Comparison of ENCODE assay signal across 16 cellular contexts in genomic region chr11:68454767-68455166, GRCh38. TPM values are rescaled to one million over a fixed set of nuclear protein-coding genes. Genes with fewer than 3 reads are reported as not detected.
DNase-seq lines count a peak whose midpoint lies in the region; ATAC-seq and TF ChIP-seq lines count a peak whose summit lies in the region.
"Had no signal": no experiment of that assay in that cellular context is flagged by ENCODE, and none has a peak within 500 bp of the region (broad histone marks: within the 10 kb centered on the region; RNA-seq: fewer than 3 reads in every experiment).

No MANE protein-coding gene starts in this region.

- DNase-seq in COR-L47 (lab: John Stamatoyannopoulos, UW) = peak; percentile 10
- DNase-seq in H7 = peak; percentile 76
- DNase-seq in Panc1 (ENCODE audit: low read depth, low spot score) = no peak
- DNase-seq in left lobe of liver (ENCODE audit: low spot score) = no peak
- no peak for DNase-seq in activated naive CD4-positive, alpha-beta T cell treated with anti-CD3 and anti-CD28 coated beads, Interleukin-2, amount 50 U/mL, for 72 hours (ENCODE audit: low spot score in 2 of 2)
- no peak for DNase-seq in RKO (ENCODE audit: low spot score)
- DNase-seq in hippocampal formation (lab: John Stamatoyannopoulos, UW) = no peak
- DNase-seq in activated T-cell treated with anti-CD3 and anti-CD28 coated beads, Interleukin-2, amount 50 U/mL, for 1 hour = no peak
- DNase-seq: activated CD4-positive, alpha-beta T cell treated with anti-CD3 and anti-CD28 coated beads, Interleukin-2, amount 10 ng/mL, durations not matched to agents 24 days and 14 days; activated T-cell treated with anti-CD3 and anti-CD28 coated beads, Interleukin-2, amount 50 U/mL, for 4 hours; gastrocnemius medialis; immature natural killer cell; NCI-H1694 treated with DMSO at 0.1 percent for 48 hours; stimulated activated naive B cell treated with anti-CD40 and anti-IgM and Interleukin-4, amounts not matched to agents 10 μg/mL and 1 μg/mL and 100 μg/mL, for 72 hours; T1000 had no signal

- no peaks in the 10 kb centered on the region for H3K27me3 ChIP-seq in H7 (ENCODE audit: control insufficient read depth, insufficient read depth, low read length)
- no peaks in the 10 kb centered on the region for H3K27me3 ChIP-seq in Panc1 (ENCODE audit: control insufficient read depth, insufficient read depth, low read length)
- H3K27me3 ChIP-seq: gastrocnemius medialis had no signal

- no peak for TF ChIP-seq CTCF in Panc1 (IDR thresholded peaks at IDR 0.05)

- peaks cover 0 to 4% of the 10 kb centered on the region in 2 donors for H3K36me3 Mint-ChIP-seq in activated naive CD4-positive, alpha-beta T cell treated with anti-CD3 and anti-CD28 coated beads, Interleukin-2, amount 50 U/mL, for 72 hours
- H3K36me3 Mint-ChIP-seq: immature natural killer cell had no signal

- H3K27ac Mint-ChIP-seq in activated naive CD4-positive, alpha-beta T cell treated with anti-CD3 and anti-CD28 coated beads, Interleukin-2, amount 50 U/mL, for 72 hours = no peak overlapping the region
- H3K27ac Mint-ChIP-seq: activated CD4-positive, alpha-beta T cell treated with anti-CD3 and anti-CD28 coated beads, Interleukin-2, amount 10 ng/mL, durations not matched to agents 24 days and 14 days; immature natural killer cell; stimulated activated naive B cell treated with anti-CD40 and anti-IgM and Interleukin-4, amounts not matched to agents 10 μg/mL and 1 μg/mL and 100 μg/mL, for 72 hours had no signal

- H3K9me3 ChIP-seq in Panc1 (ENCODE audit: control insufficient read depth, insufficient read depth, low read depth, low read length) = no peaks in the 10 kb centered on the region
- H3K9me3 ChIP-seq: gastrocnemius medialis had no signal

- ATAC-seq in Panc1 (peak; percentile 27; the same call in 1 of the 2 replicates), left lobe of liver (peak; percentile 5)
- no peak for ATAC-seq in activated naive CD4-positive, alpha-beta T cell treated with anti-CD3 and anti-CD28 coated beads, Interleukin-2, amount 50 U/mL, for 72 hours
- ATAC-seq: activated T-cell treated with anti-CD3 and anti-CD28 coated beads, Interleukin-2, amount 50 U/mL, for 4 hours; gastrocnemius medialis; stimulated activated naive B cell treated with anti-CD40 and anti-IgM and Interleukin-4, amounts not matched to agents 10 μg/mL and 1 μg/mL and 100 μg/mL, for 72 hours had no signal

- no peak overlapping the region for H3K27ac ChIP-seq in Panc1 (ENCODE audit: low read length)
- H3K27ac ChIP-seq: gastrocnemius medialis, skin epidermis had no signal

- intact Hi-C loops in Panc1 (cut with micrococcal nuclease; ENCODE audit: unreplicated experiment) = no loop called here

- CTCF ChIA-PET in Panc1 (lab: Charles Lee) = no interaction called here

- in situ Hi-C loops in Panc1 (cut with HindIII; ENCODE audit: low pct_unique_long_range_greater_than_20kb, low sequenced_read_pairs) = no loop called here

- POLR2A ChIA-PET in Panc1 (lab: Charles Lee) = no interaction called here

- peaks cover 15% of the 10 kb centered on the region for H3K4me1 ChIP-seq in Panc1 (ENCODE audit: control insufficient read depth, insufficient read depth, low read length)
- H3K4me1 ChIP-seq: gastrocnemius medialis had no signal

- no peaks in the 10 kb centered on the region for H3K9me3 Mint-ChIP-seq in activated naive CD4-positive, alpha-beta T cell treated with anti-CD3 and anti-CD28 coated beads, Interleukin-2, amount 50 U/mL, for 72 hours
- H3K9me3 Mint-ChIP-seq: activated CD4-positive, alpha-beta T cell treated with anti-CD3 and anti-CD28 coated beads, Interleukin-2, amount 10 ng/mL, durations not matched to agents 24 days and 14 days; activated T-cell treated with anti-CD3 and anti-CD28 coated beads, Interleukin-2, amount 50 U/mL, for 4 hours; immature natural killer cell; stimulated activated naive B cell treated with anti-CD40 and anti-IgM and Interleukin-4, amounts not matched to agents 10 μg/mL and 1 μg/mL and 100 μg/mL, for 72 hours had no signal

- BruUV-seq in Panc1 (replicated peaks; lab: Mats Ljungman, UMichigan) = no TSS peak

- H3K4me3 ChIP-seq in H7 (ENCODE audit: insufficient read depth, low read depth, low read length) = no peak overlapping the region
- no peak overlapping the region for H3K4me3 ChIP-seq in Panc1 (ENCODE audit: low read depth in 2 of 2, low read length in 2 of 2)
- H3K4me3 ChIP-seq: gastrocnemius medialis, skin epidermis had no signal

- no peaks in the 10 kb centered on the region for H3K36me3 ChIP-seq in H7 (replicated peaks; ENCODE audit: control insufficient read depth, insufficient read depth, low read length)
- no peaks in the 10 kb centered on the region for H3K36me3 ChIP-seq in Panc1 (ENCODE audit: control insufficient read depth, insufficient read depth, low read length)
- H3K36me3 ChIP-seq: gastrocnemius medialis had no signal

RNA-seq across cellular contexts. Expression of gene PPP6R3, which starts 5.8 kb away (rescaled TPM):
- total RNA-seq in H7 (2014; rRNA removed; shearing (Covaris generic)) = 133 and 142 TPM in 2 replicates
- total RNA-seq in Panc1 (2021; ENCODE audit: unreplicated experiment) = 163 TPM
- 112 TPM for polyA plus RNA-seq in Panc1 (2012; ENCODE audit: insufficient read length)
- total RNA-seq in left lobe of liver = 35.1 TPM
- total RNA-seq in activated naive CD4-positive, alpha-beta T cell treated with anti-CD3 and anti-CD28 coated beads, Interleukin-2, amount 50 U/mL, for 72 hours = 100 to 1,000 TPM; 118 to 149 TPM

Comparison
In these comparisons a context has a peak if more than half of its experiments do, and no peak if none do; other contexts are left out.
1. DNase-seq: peak in COR-L47 (single experiment) and H7 (single experiment); none in Panc1 (single experiment), left lobe of liver (single experiment), activated naive CD4-positive, alpha-beta T cell treated with anti-CD3 and anti-CD28 coated beads, Interleukin-2, amount 50 U/mL, for 72 hours (0 of 2), RKO (single experiment), hippocampal formation (0 of 2) and activated T-cell treated with anti-CD3 and anti-CD28 coated beads, Interleukin-2, amount 50 U/mL, for 1 hour (single experiment).
2. ATAC-seq: peak in Panc1 (single experiment) and left lobe of liver (single experiment); none in activated naive CD4-positive, alpha-beta T cell treated with anti-CD3 and anti-CD28 coated beads, Interleukin-2, amount 50 U/mL, for 72 hours (0 of 2).